In genomic region chr1:9798236-9799130, GRCh38 we compare ENCODE assay signal across 8 cellular contexts. TPM values are rescaled to one million over a fixed set of nuclear protein-coding genes. Genes with fewer than 3 reads are reported as not detected.
DNase-seq lines count a peak whose midpoint lies in the region; ATAC-seq and TF ChIP-seq lines count a peak whose summit lies in the region.
"Had no signal": no experiment of that assay in that cellular context is flagged by ENCODE, and none has a peak within 500 bp of the region (broad histone marks: within the 10 kb centered on the region; RNA-seq: fewer than 3 reads in every experiment).

No MANE protein-coding gene starts in this region.

- H3K36me3 ChIP-seq in RWPE2 (ENCODE audit: low read depth): peaks cover 9% of the 10 kb centered on the region; the same call in 1 of the 2 replicates

- no peak for TF ChIP-seq CTCF in RWPE2 (IDR thresholded peaks at IDR 0.05; ENCODE audit: poor library complexity, severe bottlenecking)

- intact Hi-C loops in sciatic nerve (cut with DNase I): no loop called here

- H3K4me3 ChIP-seq in RWPE2 (ENCODE audit: severe bottlenecking): no peak overlapping the region

- H3K4me1 ChIP-seq in RWPE2 (ENCODE audit: insufficient read depth, poor library complexity, severe bottlenecking): peaks cover 10% of the 10 kb centered on the region

- ATAC-seq in RWPE2 (ENCODE audit: low read depth) (peak; percentile 19; the same call in 2 of the 3 replicates), sciatic nerve (peak; percentile 84)
- ATAC-seq: HCT116 had no signal

- peak overlapping the region; percentile 34 for H3K27ac ChIP-seq in RWPE2 (ENCODE audit: poor library complexity, severe bottlenecking)

- H3K9me3 ChIP-seq in RWPE2 (ENCODE audit: severe bottlenecking): no peaks in the 10 kb centered on the region

- peak; percentile 63 for DNase-seq in GM04503 (ENCODE audit: low read depth)
- DNase-seq in RWPE2 (ENCODE audit: low spot score): no peak
- peak; percentile 97 for DNase-seq in fibroblast of gingiva (ENCODE audit: low read depth)
- DNase-seq in sciatic nerve (ENCODE audit: low spot score): no peak
- no peak for DNase-seq in NCI-H1105 treated with DMSO at 0.1 percent for 48 hours (lab: John Stamatoyannopoulos, UW)
- no peak for DNase-seq in pons (ENCODE audit: low spot score)
- DNase-seq in NCI-H69 (lab: John Stamatoyannopoulos, UW): no peak

- H3K27me3 ChIP-seq in RWPE2 (ENCODE audit: insufficient read depth, poor library complexity, severe bottlenecking): no peaks in the 10 kb centered on the region

RNA-seq across cellular contexts. Expression of gene CLSTN1, which starts 25.3 kb away (rescaled TPM):
- 121 TPM for total RNA-seq in sciatic nerve

Comparison
In these comparisons a context has a peak if more than half of its experiments do, and no peak if none do; other contexts are left out.
1. DNase-seq: peak in GM04503 (single experiment) and fibroblast of gingiva (single experiment); none in RWPE2 (single experiment), sciatic nerve (single experiment), NCI-H1105 treated with DMSO at 0.1 percent for 48 hours (single experiment), pons (single experiment) and NCI-H69 (single experiment).